ENCODE assay signal across 16 cellular contexts in the genomic region with DNA sequence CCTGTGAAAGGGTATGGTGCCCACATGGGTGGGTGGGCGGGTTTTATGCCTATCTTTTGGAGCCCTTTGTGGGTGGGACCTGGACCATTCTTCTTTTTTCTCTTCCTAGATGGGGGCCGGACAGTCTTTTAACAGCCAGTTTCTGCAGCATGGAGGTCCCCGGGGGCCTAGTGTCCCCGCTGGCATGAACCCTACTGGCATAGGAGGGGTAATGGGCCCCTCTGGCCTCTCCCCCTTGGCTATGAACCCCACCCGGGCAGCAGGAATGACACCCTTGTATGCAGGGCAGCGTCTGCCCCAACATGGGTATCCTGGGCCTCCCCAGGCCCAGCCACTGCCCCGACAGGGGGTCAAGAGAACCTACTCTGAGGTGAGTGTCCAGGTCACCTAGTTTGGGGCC.
"Had no signal": no experiment of that assay in that cellular context is flagged by ENCODE, and none has a peak within 500 bp of the region (broad histone marks: within the 10 kb centered on the region; RNA-seq: fewer than 3 reads in every experiment).

No MANE protein-coding gene starts in this region.

- H3K9me3 ChIP-seq: esophagus muscularis mucosa, gastrocnemius medialis, heart right ventricle, tibial artery, upper lobe of right lung, vagina had no signal

- H3K27me3 Mint-ChIP-seq: naive thymus-derived CD8-positive, alpha-beta T cell; stimulated activated naive CD8-positive, alpha-beta T cell treated with anti-CD3 and anti-CD28 coated beads, Interleukin-15, Interleukin-2, amounts not matched to agents 100 ng/mL and 50 ng/mL, for 24 hours had no signal

- H3K4me3 ChIP-seq: esophagus muscularis mucosa, gastrocnemius medialis, heart right ventricle, tibial artery, upper lobe of right lung, vagina had no signal

- H3K4me1 Mint-ChIP-seq: neural crest cell had no signal

- DNase-seq: cortex of kidney; effector memory CD4-positive, alpha-beta T cell; gastrocnemius medialis; kidney glomerular epithelial cell; mammary epithelial cell; small intestine; stimulated activated CD4-positive, alpha-beta T cell treated with anti-CD3 and anti-CD28 coated beads, Interleukin-2, amount 100 ng/mL, for 48 hours; tibial artery; upper lobe of right lung had no signal

- ATAC-seq: gastrocnemius medialis; naive thymus-derived CD8-positive, alpha-beta T cell; upper lobe of right lung had no signal

- H3K27ac ChIP-seq: epithelial cell of prostate, esophagus muscularis mucosa, gastrocnemius medialis, upper lobe of right lung, vagina had no signal

- H3K27ac Mint-ChIP-seq: stimulated activated naive CD8-positive, alpha-beta T cell treated with anti-CD3 and anti-CD28 coated beads, Interleukin-15, Interleukin-2, amounts not matched to agents 100 ng/mL and 50 ng/mL, for 24 hours had no signal

- H3K4me3 Mint-ChIP-seq: naive thymus-derived CD8-positive, alpha-beta T cell; neural crest cell; stimulated activated naive CD8-positive, alpha-beta T cell treated with anti-CD3 and anti-CD28 coated beads, Interleukin-15, Interleukin-2, amounts not matched to agents 100 ng/mL and 50 ng/mL, for 24 hours had no signal

- H3K27me3 ChIP-seq: esophagus muscularis mucosa, gastrocnemius medialis, heart right ventricle, tibial artery, upper lobe of right lung, vagina had no signal
